In the genomic region with DNA sequence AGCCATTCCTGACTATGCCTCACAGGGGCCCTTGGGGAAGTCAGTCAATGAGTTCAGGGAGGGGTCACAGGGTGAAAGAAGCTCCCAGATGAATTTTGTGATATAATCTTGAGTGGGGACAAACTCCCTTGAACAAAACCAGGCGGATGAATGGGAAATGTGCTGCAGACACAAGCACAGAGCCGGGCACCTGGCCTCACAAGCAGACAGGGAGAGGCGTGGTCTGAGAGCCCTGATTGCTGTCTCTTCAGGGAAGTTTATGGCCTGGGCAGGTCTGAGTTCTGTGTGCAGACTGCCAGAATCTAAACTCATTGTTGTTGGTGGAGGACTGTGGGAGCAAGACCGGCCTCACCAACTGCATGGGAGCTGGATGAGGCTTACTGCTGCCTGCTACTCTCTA, we compare ENCODE assay signal across 22 cellular contexts.
"Had no signal": no experiment of that assay in that cellular context is flagged by ENCODE, and none has a peak within 500 bp of the region (broad histone marks: within the 10 kb centered on the region; RNA-seq: fewer than 3 reads in every experiment).

No MANE protein-coding gene starts in this region.

- DNase-seq: activated CD4-positive, alpha-beta T cell treated with anti-CD3 and anti-CD28 coated beads for 36 hours; activated CD4-positive, CD25-positive, alpha-beta regulatory T cell; activated CD8-positive, alpha-beta memory T cell treated with anti-CD3 and anti-CD28 coated beads, Interleukin-2, amount 10 ng/mL, durations not matched to agents 7 days and 5 days; activated CD8-positive, alpha-beta T cell treated with anti-CD3 and anti-CD28 coated beads, Interleukin-2, amount 10 ng/mL, durations not matched to agents 7 days and 5 days; activated naive CD8-positive, alpha-beta T cell treated with anti-CD3 and anti-CD28 coated beads, Interleukin-2, amount 50 U/mL, for 24 hours; activated T-cell treated with anti-CD3 and anti-CD28 coated beads, Interleukin-2, amount 50 U/mL, for 48 hours; dermis blood vessel endothelial cell; effector CD4-positive, alpha-beta T cell; esophagus squamous epithelium; foreskin melanocyte; left ventricle myocardium inferior; naive thymus-derived CD4-positive, alpha-beta T cell; nucleus accumbens; retina; stimulated activated CD4-positive, alpha-beta T cell treated with anti-CD3 and anti-CD28 coated beads, Interleukin-2, amount 100 ng/mL, for 48 hours; upper lobe of right lung had no signal

- H3K9me3 ChIP-seq: pancreas, prostate gland, upper lobe of right lung had no signal

- H3K36me3 ChIP-seq: esophagus squamous epithelium, left ventricle myocardium inferior, pancreas, prostate gland, upper lobe of right lung had no signal

- H3K4me3 ChIP-seq: esophagus squamous epithelium, left ventricle myocardium inferior, lung, pancreas, prostate gland, upper lobe of right lung had no signal

- H3K27ac ChIP-seq: epithelial cell of prostate, esophagus squamous epithelium, left ventricle myocardium inferior, pancreas, prostate gland, upper lobe of right lung had no signal

- H3K4me1 ChIP-seq: esophagus squamous epithelium, left ventricle myocardium inferior, pancreas, prostate gland, upper lobe of right lung had no signal

- H3K27me3 ChIP-seq: esophagus squamous epithelium, pancreas, upper lobe of right lung had no signal

- FAIRE-seq: bronchial epithelial cell, islet of Langerhans, pancreas had no signal
